1 cellular context compared by ENCODE assay signal in the genomic region with DNA sequence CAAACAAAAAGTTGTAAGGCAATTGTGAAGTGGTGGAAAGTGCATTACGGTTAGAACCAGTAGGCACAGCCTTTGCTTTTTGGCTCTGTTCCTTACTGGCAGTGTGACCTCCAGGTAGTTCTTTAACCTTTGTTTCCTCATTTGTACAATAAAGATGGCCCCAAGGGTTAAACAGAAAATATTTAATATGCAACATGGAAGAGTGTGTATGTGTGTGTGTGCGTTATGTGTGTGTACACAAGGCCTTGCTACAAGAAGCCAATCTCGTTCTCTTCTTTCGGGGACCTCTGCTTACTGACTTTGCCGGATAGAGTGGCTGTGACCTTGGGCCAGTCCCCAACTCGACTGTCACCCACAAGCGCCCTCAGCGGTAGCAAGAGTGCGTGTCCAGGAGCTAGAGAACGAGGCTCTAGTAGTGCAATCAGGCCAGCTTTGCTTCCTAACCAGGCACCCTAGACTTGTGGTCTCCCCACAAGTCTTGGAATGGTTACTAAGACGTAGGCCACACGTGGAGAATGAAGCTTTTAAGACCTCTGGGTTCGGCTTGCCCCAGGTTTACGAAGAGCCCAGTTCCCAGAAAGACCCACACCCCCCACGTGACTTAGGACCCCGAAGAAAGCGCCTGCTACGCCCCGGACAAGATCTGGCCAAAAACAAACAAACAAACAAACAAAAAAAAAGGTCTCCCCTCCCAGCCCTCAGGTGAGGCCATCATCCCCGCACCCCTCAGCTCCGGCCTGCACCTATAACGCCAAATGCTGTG.
TF ChIP-seq lines count a peak whose summit lies in the region.

No MANE protein-coding gene starts in this region.

TF ChIP-seq in K562, 482 proteins besides CTCF, POLR2A, EP300 and RAD21 (continued from another document and continues in another):
- TF ChIP-seq, protein P1, sequence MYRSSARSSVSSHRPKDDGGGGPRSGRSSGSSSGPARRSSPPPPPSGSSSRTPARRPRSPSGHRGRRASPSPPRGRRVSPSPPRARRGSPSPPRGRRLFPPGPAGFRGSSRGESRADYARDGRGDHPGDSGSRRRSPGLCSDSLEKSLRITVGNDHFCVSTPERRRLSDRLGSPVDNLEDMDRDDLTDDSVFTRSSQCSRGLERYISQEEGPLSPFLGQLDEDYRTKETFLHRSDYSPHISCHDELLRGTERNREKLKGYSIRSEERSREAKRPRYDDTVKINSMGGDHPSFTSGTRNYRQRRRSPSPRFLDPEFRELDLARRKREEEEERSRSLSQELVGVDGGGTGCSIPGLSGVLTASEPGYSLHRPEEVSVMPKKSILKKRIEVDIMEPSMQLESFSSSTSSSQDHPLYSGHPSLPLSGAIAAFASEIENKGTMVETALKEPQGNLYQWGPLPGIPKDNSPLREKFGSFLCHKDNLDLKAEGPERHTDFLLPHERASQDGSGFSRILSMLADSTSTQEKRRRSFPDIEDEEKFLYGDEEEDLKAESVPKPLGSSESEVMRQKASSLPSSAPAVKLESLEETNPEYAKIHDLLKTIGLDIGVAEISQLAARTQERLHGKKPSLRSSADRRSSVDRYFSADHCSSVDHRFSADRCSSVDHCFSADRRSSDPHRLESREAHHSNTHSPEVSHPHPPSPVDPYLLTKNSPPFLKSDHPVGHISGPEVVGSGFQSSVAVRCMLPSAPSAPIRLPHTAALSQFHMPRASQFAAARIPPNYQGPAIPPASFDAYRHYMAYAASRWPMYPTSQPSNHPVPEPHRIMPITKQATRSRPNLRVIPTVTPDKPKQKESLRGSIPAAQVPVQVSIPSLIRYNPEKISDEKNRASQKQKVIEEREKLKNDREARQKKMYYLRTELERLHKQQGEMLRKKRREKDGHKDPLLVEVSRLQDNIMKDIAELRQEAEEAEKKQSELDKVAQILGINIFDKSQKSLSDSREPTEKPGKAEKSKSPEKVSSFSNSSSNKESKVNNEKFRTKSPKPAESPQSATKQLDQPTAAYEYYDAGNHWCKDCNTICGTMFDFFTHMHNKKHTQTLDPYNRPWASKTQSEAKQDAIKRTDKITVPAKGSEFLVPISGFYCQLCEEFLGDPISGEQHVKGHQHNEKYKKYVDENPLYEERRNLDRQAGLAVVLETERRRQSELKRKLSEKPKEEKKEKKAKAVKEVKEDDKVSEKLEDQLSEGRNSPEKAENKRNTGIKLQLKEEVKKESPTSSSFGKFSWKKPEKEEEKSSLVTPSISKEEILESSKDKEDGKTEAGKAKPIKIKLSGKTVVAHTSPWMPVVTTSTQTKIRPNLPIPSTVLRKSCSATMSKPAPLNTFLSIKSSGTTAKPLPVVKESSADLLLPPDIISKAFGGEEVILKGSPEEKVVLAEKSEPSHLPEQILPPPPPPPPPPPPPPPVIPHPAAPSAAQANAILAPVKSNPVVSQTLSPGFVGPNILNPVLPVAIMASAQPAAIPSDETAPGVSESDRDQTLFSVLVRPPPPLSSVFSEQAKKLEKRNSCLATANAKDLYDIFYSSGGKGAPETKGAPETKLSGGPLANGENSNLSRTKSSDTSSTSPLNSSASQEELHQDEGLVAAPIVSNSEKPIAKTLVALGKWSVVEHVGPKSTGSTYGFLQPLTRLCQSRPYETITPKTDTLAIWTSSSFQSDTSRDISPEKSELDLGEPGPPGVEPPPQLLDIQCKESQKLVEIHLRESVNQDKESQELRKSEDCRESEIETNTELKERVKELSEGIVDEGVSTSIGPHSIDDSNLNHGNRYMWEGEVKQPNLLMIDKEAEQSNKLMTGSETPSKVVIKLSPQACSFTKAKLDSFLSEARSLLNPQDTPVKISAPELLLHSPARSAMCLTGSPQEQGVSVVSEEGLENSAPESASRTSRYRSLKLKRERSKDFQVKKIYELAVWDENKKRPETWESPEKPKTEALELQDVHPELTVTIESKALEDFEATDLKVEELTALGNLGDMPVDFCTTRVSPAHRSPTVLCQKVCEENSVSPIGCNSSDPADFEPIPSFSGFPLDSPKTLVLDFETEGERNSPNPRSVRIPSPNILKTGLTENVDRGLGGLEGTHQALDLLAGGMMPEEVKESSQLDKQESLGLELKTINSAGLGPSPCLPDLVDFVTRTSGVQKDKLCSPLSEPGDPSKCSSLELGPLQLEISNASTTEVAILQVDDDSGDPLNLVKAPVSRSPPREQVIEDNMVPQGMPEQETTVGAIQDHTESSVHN (IDR thresholded peaks at IDR 0.05; ENCODE audit: borderline replicate concordance in 1 of 2, low read depth in 1 of 2) = no peak
- TF ChIP-seq, protein P2, sequence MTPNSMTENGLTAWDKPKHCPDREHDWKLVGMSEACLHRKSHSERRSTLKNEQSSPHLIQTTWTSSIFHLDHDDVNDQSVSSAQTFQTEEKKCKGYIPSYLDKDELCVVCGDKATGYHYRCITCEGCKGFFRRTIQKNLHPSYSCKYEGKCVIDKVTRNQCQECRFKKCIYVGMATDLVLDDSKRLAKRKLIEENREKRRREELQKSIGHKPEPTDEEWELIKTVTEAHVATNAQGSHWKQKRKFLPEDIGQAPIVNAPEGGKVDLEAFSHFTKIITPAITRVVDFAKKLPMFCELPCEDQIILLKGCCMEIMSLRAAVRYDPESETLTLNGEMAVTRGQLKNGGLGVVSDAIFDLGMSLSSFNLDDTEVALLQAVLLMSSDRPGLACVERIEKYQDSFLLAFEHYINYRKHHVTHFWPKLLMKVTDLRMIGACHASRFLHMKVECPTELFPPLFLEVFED (CRISPR knock-in tag; conservative IDR thresholded peaks at IDR 0.05) = no peak
- TF ChIP-seq RBM25 (IDR thresholded peaks at IDR 0.05; ENCODE audit: low read depth, low read length, severe bottlenecking) (no peak), CXXC5 (CRISPR knock-in tag; IDR thresholded peaks at IDR 0.05) (peak; percentile 43), PHB2 (IDR thresholded peaks at IDR 0.05; ENCODE audit: low read depth) (0 out of 2 replicates have a peak, but pooled peaks have one; percentile 41), KDM5B (IDR thresholded peaks at IDR 0.05; ENCODE audit: insufficient replicate concordance, low read depth, low read length) (peak; percentile 22), ZNF780A (CRISPR knock-in tag; IDR thresholded peaks at IDR 0.05) (no peak), BHLHE40 (IDR thresholded peaks at IDR 0.05; ENCODE audit: low read length) (no peak), LEF1 (IDR thresholded peaks at IDR 0.05) (no peak), CBFA2T3 (IDR thresholded peaks at IDR 0.05) (no peak), KAT2B (IDR thresholded peaks at IDR 0.05; ENCODE audit: low read depth, low read length) (no peak), MYC (IDR thresholded peaks at IDR 0.05; ENCODE audit: low read depth, low read length) (peak; percentile 79; the same call in 1 of the 2 replicates), MYC (CRISPR knock-in tag; IDR thresholded peaks at IDR 0.05; ENCODE audit: borderline replicate concordance, low read depth) (0 out of 2 replicates have a peak, but pooled peaks have one; percentile 56), PTBP1 (IDR thresholded peaks at IDR 0.05; ENCODE audit: low read depth, low read length) (no peak), MXI1 (IDR thresholded peaks at IDR 0.05; ENCODE audit: low read depth, low read length) (0 out of 2 replicates have a peak, but pooled peaks have one; percentile 3), MAFG (tag; conservative IDR thresholded peaks at IDR 0.05) (no peak), RBM14 (IDR thresholded peaks at IDR 0.05; ENCODE audit: borderline replicate concordance, insufficient read depth, low read depth, low read length) (no peak), PHF8 (IDR thresholded peaks at IDR 0.05; ENCODE audit: borderline replicate concordance, low read length) (peak; percentile 2; the same call in 1 of the 2 replicates), L3MBTL2 (IDR thresholded peaks at IDR 0.05) (peak; percentile 41), ARID1B (IDR thresholded peaks at IDR 0.05) (0 out of 2 replicates have a peak, but pooled peaks have one; percentile 11), BACH1 (tag; IDR thresholded peaks at IDR 0.05) (peak; percentile 20; the same call in 1 of the 2 replicates), ZFX (CRISPR knock-in tag; IDR thresholded peaks at IDR 0.05) (peak; percentile 83), HDAC8 (tag; IDR thresholded peaks at IDR 0.05) (no peak)
- TF ChIP-seq, protein P3, sequence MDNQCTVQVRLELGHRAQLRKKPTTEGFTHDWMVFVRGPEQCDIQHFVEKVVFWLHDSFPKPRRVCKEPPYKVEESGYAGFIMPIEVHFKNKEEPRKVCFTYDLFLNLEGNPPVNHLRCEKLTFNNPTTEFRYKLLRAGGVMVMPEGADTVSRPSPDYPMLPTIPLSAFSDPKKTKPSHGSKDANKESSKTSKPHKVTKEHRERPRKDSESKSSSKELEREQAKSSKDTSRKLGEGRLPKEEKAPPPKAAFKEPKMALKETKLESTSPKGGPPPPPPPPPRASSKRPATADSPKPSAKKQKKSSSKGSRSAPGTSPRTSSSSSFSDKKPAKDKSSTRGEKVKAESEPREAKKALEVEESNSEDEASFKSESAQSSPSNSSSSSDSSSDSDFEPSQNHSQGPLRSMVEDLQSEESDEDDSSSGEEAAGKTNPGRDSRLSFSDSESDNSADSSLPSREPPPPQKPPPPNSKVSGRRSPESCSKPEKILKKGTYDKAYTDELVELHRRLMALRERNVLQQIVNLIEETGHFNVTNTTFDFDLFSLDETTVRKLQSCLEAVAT (IDR thresholded peaks at IDR 0.05) = peak; percentile 21 to 33; a peak in 2 of 4 replicates
- TF ChIP-seq, protein P4, sequence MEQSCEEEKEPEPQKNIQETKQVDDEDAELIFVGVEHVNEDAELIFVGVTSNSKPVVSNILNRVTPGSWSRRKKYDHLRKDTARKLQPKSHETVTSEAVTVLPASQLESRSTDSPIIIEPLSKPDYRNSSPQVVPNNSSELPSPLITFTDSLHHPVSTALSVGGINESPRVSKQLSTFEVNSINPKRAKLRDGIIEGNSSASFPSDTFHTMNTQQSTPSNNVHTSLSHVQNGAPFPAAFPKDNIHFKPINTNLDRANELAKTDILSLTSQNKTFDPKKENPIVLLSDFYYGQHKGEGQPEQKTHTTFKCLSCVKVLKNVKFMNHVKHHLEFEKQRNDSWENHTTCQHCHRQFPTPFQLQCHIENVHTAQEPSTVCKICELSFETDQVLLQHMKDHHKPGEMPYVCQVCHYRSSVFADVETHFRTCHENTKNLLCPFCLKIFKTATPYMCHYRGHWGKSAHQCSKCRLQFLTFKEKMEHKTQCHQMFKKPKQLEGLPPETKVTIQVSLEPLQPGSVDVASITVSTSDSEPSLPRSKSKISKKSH (CRISPR knock-in tag; IDR thresholded peaks at IDR 0.05) = no peak
- TF ChIP-seq, protein P5, sequence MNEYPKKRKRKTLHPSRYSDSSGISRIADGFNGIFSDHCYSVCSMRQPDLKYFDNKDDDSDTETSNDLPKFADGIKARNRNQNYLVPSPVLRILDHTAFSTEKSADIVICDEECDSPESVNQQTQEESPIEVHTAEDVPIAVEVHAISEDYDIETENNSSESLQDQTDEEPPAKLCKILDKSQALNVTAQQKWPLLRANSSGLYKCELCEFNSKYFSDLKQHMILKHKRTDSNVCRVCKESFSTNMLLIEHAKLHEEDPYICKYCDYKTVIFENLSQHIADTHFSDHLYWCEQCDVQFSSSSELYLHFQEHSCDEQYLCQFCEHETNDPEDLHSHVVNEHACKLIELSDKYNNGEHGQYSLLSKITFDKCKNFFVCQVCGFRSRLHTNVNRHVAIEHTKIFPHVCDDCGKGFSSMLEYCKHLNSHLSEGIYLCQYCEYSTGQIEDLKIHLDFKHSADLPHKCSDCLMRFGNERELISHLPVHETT (CRISPR knock-in tag; conservative IDR thresholded peaks at IDR 0.05 in 1 of 2, IDR thresholded peaks at IDR 0.05 in 1 of 2) = 0 out of 4 replicates have a peak, but pooled peaks of 1 of the 2 experiments have one; percentile 32
- TF ChIP-seq, protein P6, sequence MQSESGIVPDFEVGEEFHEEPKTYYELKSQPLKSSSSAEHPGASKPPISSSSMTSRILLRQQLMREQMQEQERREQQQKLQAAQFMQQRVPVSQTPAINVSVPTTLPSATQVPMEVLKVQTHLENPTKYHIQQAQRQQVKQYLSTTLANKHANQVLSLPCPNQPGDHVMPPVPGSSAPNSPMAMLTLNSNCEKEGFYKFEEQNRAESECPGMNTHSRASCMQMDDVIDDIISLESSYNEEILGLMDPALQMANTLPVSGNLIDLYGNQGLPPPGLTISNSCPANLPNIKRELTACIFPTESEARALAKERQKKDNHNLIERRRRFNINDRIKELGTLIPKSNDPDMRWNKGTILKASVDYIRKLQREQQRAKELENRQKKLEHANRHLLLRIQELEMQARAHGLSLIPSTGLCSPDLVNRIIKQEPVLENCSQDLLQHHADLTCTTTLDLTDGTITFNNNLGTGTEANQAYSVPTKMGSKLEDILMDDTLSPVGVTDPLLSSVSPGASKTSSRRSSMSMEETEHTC (IDR thresholded peaks at IDR 0.05) = peak; percentile 44; the same call in 1 of the 2 replicates
- TF ChIP-seq, protein P7, sequence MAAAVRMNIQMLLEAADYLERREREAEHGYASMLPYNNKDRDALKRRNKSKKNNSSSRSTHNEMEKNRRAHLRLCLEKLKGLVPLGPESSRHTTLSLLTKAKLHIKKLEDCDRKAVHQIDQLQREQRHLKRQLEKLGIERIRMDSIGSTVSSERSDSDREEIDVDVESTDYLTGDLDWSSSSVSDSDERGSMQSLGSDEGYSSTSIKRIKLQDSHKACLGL (CRISPR knock-in tag; IDR thresholded peaks at IDR 0.05; ENCODE audit: borderline replicate concordance, poor library complexity, severe bottlenecking) = peak; percentile 31
- TF ChIP-seq, protein P8, sequence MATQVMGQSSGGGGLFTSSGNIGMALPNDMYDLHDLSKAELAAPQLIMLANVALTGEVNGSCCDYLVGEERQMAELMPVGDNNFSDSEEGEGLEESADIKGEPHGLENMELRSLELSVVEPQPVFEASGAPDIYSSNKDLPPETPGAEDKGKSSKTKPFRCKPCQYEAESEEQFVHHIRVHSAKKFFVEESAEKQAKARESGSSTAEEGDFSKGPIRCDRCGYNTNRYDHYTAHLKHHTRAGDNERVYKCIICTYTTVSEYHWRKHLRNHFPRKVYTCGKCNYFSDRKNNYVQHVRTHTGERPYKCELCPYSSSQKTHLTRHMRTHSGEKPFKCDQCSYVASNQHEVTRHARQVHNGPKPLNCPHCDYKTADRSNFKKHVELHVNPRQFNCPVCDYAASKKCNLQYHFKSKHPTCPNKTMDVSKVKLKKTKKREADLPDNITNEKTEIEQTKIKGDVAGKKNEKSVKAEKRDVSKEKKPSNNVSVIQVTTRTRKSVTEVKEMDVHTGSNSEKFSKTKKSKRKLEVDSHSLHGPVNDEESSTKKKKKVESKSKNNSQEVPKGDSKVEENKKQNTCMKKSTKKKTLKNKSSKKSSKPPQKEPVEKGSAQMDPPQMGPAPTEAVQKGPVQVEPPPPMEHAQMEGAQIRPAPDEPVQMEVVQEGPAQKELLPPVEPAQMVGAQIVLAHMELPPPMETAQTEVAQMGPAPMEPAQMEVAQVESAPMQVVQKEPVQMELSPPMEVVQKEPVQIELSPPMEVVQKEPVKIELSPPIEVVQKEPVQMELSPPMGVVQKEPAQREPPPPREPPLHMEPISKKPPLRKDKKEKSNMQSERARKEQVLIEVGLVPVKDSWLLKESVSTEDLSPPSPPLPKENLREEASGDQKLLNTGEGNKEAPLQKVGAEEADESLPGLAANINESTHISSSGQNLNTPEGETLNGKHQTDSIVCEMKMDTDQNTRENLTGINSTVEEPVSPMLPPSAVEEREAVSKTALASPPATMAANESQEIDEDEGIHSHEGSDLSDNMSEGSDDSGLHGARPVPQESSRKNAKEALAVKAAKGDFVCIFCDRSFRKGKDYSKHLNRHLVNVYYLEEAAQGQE (CRISPR knock-in tag; IDR thresholded peaks at IDR 0.05; ENCODE audit: low read depth) = 0 out of 2 replicates have a peak, but pooled peaks have one; percentile 28
- TF ChIP-seq, protein P9, sequence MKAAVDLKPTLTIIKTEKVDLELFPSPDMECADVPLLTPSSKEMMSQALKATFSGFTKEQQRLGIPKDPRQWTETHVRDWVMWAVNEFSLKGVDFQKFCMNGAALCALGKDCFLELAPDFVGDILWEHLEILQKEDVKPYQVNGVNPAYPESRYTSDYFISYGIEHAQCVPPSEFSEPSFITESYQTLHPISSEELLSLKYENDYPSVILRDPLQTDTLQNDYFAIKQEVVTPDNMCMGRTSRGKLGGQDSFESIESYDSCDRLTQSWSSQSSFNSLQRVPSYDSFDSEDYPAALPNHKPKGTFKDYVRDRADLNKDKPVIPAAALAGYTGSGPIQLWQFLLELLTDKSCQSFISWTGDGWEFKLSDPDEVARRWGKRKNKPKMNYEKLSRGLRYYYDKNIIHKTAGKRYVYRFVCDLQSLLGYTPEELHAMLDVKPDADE (conservative IDR thresholded peaks at IDR 0.05; ENCODE audit: control insufficient read depth, low read depth, low read length) = peak; percentile 50; the same call in 1 of the 2 replicates
